In genomic region chr11:133191931-133192330, GRCh38 we compare ENCODE assay signal across 15 cellular contexts.
"Had no signal": no experiment of that assay in that cellular context is flagged by ENCODE, and none has a peak within 500 bp of the region (broad histone marks: within the 10 kb centered on the region; RNA-seq: fewer than 3 reads in every experiment).

No MANE protein-coding gene starts in this region.

- DNase-seq: NCI-H1048, NCI-H1105, NCI-H1417, NCI-H1436 treated with DMSO at 0.1 percent for 48 hours, NCI-H1694, NCI-H187 treated with DMSO at 0.1 percent for 48 hours, NCI-H2029 treated with DMSO at 0.1 percent for 48 hours, NCI-H2227 treated with DMSO at 0.1 percent for 48 hours, NCI-H524 treated with DMSO at 0.1 percent for 48 hours, NCI-H69, NCI-H774, SHP77 had no signal

- H3K27ac ChIP-seq: RWPE1 had no signal

- ATAC-seq: Panc1, SK-N-SH treated with all-trans-retinoic acid at 6 μM for 48 hours had no signal
